ENCODE assay signal across 1 cellular context in the genomic region with DNA sequence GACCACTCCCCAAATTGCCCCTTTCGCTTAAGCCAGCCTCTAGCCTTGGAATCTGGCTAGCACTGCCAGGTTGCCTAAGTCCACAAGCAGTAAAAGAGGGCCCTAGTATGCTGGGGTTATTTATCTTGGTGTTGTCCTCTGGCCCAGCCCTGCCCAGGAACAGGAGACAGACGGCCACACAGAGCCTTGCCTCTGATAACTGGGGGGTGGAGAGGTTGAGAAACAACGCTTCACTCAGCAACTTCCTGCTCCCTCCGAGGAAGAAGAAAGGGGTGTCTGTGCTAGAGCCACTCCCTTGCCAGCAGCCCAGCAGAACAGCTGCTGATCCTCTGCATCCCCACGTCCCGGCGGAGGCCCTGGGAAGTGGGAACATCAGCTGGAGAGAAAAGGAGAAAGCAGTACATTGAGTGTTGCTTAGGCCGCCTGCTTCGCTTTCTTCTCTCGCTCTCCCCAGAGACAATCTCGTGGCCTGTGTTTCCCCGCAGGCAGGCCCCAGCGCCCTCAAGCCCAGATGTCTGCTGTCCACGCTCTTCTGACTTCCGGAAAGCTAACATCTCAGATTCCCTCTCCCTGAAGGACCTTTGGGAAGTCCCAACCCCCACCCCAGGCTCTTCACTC.
A peak's percentile ranks its signal among the peaks of the same experiment; 100 is the strongest.
TF ChIP-seq lines count a peak whose summit lies in the region.

No MANE protein-coding gene starts in this region.

TF ChIP-seq in K562, 482 proteins besides CTCF, POLR2A, EP300 and RAD21 (continued from another document and continues in another):
- peak; percentile 58; the same call in 1 of the 2 replicates for TF ChIP-seq ZBTB40 (IDR thresholded peaks at IDR 0.05)
- no peak for TF ChIP-seq ZBTB40 (CRISPR knock-in tag; IDR thresholded peaks at IDR 0.05)
- no peak for TF ChIP-seq ARID2 (IDR thresholded peaks at IDR 0.05)
- no peak for TF ChIP-seq ZNF224 (CRISPR knock-in tag; IDR thresholded peaks at IDR 0.05)
- no peak for TF ChIP-seq ZNF717 (CRISPR knock-in tag; IDR thresholded peaks at IDR 0.05)
- TF ChIP-seq NFE2L1 (tag; IDR thresholded peaks at IDR 0.05; ENCODE audit: borderline replicate concordance, low read depth), result no peak
- TF ChIP-seq PBX2 (CRISPR knock-in tag; IDR thresholded peaks at IDR 0.05; ENCODE audit: low read depth), result no peak
- TF ChIP-seq PBX2 (tag; conservative IDR thresholded peaks at IDR 0.05; ENCODE audit: low read depth), result no peak
- TF ChIP-seq ZNF583 (CRISPR knock-in tag; IDR thresholded peaks at IDR 0.05), result no peak
- TF ChIP-seq, protein P1, sequence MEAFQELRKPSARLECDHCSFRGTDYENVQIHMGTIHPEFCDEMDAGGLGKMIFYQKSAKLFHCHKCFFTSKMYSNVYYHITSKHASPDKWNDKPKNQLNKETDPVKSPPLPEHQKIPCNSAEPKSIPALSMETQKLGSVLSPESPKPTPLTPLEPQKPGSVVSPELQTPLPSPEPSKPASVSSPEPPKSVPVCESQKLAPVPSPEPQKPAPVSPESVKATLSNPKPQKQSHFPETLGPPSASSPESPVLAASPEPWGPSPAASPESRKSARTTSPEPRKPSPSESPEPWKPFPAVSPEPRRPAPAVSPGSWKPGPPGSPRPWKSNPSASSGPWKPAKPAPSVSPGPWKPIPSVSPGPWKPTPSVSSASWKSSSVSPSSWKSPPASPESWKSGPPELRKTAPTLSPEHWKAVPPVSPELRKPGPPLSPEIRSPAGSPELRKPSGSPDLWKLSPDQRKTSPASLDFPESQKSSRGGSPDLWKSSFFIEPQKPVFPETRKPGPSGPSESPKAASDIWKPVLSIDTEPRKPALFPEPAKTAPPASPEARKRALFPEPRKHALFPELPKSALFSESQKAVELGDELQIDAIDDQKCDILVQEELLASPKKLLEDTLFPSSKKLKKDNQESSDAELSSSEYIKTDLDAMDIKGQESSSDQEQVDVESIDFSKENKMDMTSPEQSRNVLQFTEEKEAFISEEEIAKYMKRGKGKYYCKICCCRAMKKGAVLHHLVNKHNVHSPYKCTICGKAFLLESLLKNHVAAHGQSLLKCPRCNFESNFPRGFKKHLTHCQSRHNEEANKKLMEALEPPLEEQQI (IDR thresholded peaks at IDR 0.05), result no peak
- TF ChIP-seq EGR1 (conservative IDR thresholded peaks at IDR 0.05), result no peak
- no peak for TF ChIP-seq ZKSCAN8 (CRISPR knock-in tag; IDR thresholded peaks at IDR 0.05)
- TF ChIP-seq HDGF (IDR thresholded peaks at IDR 0.05), result 0 out of 2 replicates have a peak, but pooled peaks have one; percentile 60
- TF ChIP-seq ETV6 (IDR thresholded peaks at IDR 0.05; ENCODE audit: borderline replicate concordance in 1 of 2, low read depth in 2 of 2, low read length in 1 of 2), result peak in 1 of 2 experiments; percentile 29; a peak in 1 of 4 replicates
- no peak for TF ChIP-seq ETV6 (CRISPR knock-in tag; IDR thresholded peaks at IDR 0.05; ENCODE audit: borderline replicate concordance)
- TF ChIP-seq BDP1 (IDR thresholded peaks at IDR 0.05; ENCODE audit: insufficient read depth, insufficient read length), result no peak
- no peak for TF ChIP-seq ZNF165 (CRISPR knock-in tag; IDR thresholded peaks at IDR 0.05; ENCODE audit: borderline replicate concordance)
- TF ChIP-seq, protein P2, sequence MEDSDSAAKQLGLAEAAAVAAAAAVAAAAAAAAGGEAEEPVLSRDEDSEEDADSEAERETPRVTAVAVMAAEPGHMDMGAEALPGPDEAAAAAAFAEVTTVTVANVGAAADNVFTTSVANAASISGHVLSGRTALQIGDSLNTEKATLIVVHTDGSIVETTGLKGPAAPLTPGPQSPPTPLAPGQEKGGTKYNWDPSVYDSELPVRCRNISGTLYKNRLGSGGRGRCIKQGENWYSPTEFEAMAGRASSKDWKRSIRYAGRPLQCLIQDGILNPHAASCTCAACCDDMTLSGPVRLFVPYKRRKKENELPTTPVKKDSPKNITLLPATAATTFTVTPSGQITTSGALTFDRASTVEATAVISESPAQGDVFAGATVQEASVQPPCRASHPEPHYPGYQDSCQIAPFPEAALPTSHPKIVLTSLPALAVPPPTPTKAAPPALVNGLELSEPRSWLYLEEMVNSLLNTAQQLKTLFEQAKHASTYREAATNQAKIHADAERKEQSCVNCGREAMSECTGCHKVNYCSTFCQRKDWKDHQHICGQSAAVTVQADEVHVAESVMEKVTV (CRISPR knock-in tag; IDR thresholded peaks at IDR 0.05), result no peak
- TF ChIP-seq SRSF1 (IDR thresholded peaks at IDR 0.05; ENCODE audit: low read depth, low read length), result no peak
- no peak for TF ChIP-seq POLR2AphosphoS2 (IDR thresholded peaks at IDR 0.05; ENCODE audit: low read length)
- TF ChIP-seq PHF8 (IDR thresholded peaks at IDR 0.05; ENCODE audit: borderline replicate concordance, low read length), result peak; percentile 78; the same call in 1 of the 2 replicates
- peak; percentile 84 for TF ChIP-seq ZFX (CRISPR knock-in tag; IDR thresholded peaks at IDR 0.05)
- TF ChIP-seq MYC (IDR thresholded peaks at IDR 0.05; ENCODE audit: low read depth, low read length), result 0 out of 2 replicates have a peak, but pooled peaks have one; percentile 25
- no peak for TF ChIP-seq MYC (CRISPR knock-in tag; IDR thresholded peaks at IDR 0.05; ENCODE audit: borderline replicate concordance, low read depth)
- 0 out of 2 replicates have a peak, but pooled peaks have one; percentile 38 for TF ChIP-seq ZBTB7A (IDR thresholded peaks at IDR 0.05; ENCODE audit: borderline replicate concordance, control insufficient read depth, low read depth, low read length)
- TF ChIP-seq, protein P3, sequence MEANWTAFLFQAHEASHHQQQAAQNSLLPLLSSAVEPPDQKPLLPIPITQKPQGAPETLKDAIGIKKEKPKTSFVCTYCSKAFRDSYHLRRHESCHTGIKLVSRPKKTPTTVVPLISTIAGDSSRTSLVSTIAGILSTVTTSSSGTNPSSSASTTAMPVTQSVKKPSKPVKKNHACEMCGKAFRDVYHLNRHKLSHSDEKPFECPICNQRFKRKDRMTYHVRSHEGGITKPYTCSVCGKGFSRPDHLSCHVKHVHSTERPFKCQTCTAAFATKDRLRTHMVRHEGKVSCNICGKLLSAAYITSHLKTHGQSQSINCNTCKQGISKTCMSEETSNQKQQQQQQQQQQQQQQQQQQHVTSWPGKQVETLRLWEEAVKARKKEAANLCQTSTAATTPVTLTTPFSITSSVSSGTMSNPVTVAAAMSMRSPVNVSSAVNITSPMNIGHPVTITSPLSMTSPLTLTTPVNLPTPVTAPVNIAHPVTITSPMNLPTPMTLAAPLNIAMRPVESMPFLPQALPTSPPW (CRISPR knock-in tag; IDR thresholded peaks at IDR 0.05), result peak; percentile 52
- no peak for TF ChIP-seq E2F8 (IDR thresholded peaks at IDR 0.05; ENCODE audit: low read depth, partially characterized antibody)
- no peak for TF ChIP-seq ZNF140 (CRISPR knock-in tag; IDR thresholded peaks at IDR 0.05)
- no peak for TF ChIP-seq ZBTB1 (CRISPR knock-in tag; IDR thresholded peaks at IDR 0.05; ENCODE audit: borderline replicate concordance, low read depth)
- no peak for TF ChIP-seq STAT5A (IDR thresholded peaks at IDR 0.05; ENCODE audit: borderline replicate concordance, low read length)
- TF ChIP-seq NCOA1 (IDR thresholded peaks at IDR 0.05; ENCODE audit: low read depth), result no peak
